In the genomic region with DNA sequence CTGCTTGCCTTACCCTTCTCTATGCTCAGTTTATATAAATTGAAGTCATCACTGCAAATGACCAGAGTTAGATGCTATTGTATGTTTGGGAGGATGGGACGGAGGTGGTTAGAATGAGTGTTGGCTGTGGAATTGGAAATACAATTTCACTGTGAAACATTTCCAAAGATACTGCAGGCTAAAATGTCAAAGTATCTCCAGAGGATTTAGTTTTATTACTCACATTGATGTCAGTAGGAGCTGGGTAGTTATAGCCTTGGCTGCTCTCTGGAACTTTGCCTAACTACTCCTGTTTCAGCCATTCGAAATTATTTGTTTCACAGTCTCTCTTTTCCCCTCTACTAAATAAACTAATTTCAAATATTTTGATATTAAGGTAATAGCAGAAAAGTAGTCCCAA, we compare ENCODE assay signal across 31 cellular contexts.
DNase-seq lines count a peak whose midpoint lies in the region; ATAC-seq and TF ChIP-seq lines count a peak whose summit lies in the region.
"Had no signal": no experiment of that assay in that cellular context is flagged by ENCODE, and none has a peak within 500 bp of the region (broad histone marks: within the 10 kb centered on the region; RNA-seq: fewer than 3 reads in every experiment).

No MANE protein-coding gene starts in this region.

- no peak overlapping the region for H2BK15ac ChIP-seq in mesenchymal stem cell (ENCODE audit: low read depth, poor library complexity, severe bottlenecking)

- no peak overlapping the region for H3K18ac ChIP-seq in mesenchymal stem cell (ENCODE audit: low read depth in 1 of 2, low read length in 2 of 2)

- H3K14ac ChIP-seq in mesenchymal stem cell (ENCODE audit: low read length in 2 of 2) = no peak overlapping the region

- no peak for TF ChIP-seq POLR2A in heart left ventricle (IDR thresholded peaks at IDR 0.05)

- H3K4me1 ChIP-seq in right cardiac atrium (ENCODE audit: control insufficient read depth, insufficient read depth, low read length) (no peaks in the 10 kb centered on the region), heart left ventricle (no peaks in the 10 kb centered on the region), mesenchymal stem cell (ENCODE audit: control insufficient read depth, insufficient read depth, low read depth, low read length) (no peaks in the 10 kb centered on the region)
- H3K4me1 ChIP-seq: heart right ventricle, lower lobe of right lung, prostate gland, SJCRH30 had no signal

- no peak overlapping the region for H3K4me2 ChIP-seq in mesenchymal stem cell (ENCODE audit: low read length, poor library complexity, severe bottlenecking)

- H3K23ac ChIP-seq in mesenchymal stem cell (ENCODE audit: low read length in 2 of 2) = no peak overlapping the region

- in situ Hi-C loops in astrocyte of the spinal cord (cut with HindIII; ENCODE audit: low sequenced_read_pairs) = no loop called here

- WGBS in right cardiac atrium = 43% methylated on average over 2 of the region's 2 CpGs
- WGBS in heart left ventricle, 4 donors = 60 to 74% (median 65%) methylated on average over 2 of the region's 2 CpGs
- 100% methylated on average over 2 of the region's 2 CpGs for WGBS in mesenchymal stem cell

- H2BK120ac ChIP-seq in mesenchymal stem cell (ENCODE audit: low read depth, low read length) = no peak overlapping the region

- no peak overlapping the region for H2AFZ ChIP-seq in mesenchymal stem cell (ENCODE audit: low read depth, low read length)

- H3K4ac ChIP-seq in mesenchymal stem cell (ENCODE audit: low read depth in 1 of 2, low read length in 2 of 2) = no peak overlapping the region

- H3K9ac ChIP-seq in mesenchymal stem cell (ENCODE audit: low read length) = peak overlapping the region; percentile 61

- H3K9me3 ChIP-seq in right cardiac atrium (ENCODE audit: control insufficient read depth, low read length) = no peaks in the 10 kb centered on the region
- H3K9me3 ChIP-seq in heart left ventricle = no peaks in the 10 kb centered on the region
- no peaks in the 10 kb centered on the region for H3K9me3 ChIP-seq in mesenchymal stem cell (ENCODE audit: control insufficient read depth, low read length)
- H3K9me3 ChIP-seq: heart right ventricle, lower lobe of right lung, prostate gland, SJCRH30, thoracic aorta had no signal

- H3K36me3 ChIP-seq in heart left ventricle (no peaks in the 10 kb centered on the region), mesenchymal stem cell (ENCODE audit: control insufficient read depth in 1 of 2, insufficient read depth in 2 of 2, low read depth in 1 of 2, low read length in 2 of 2) (no peaks in the 10 kb centered on the region)
- H3K36me3 ChIP-seq: cardiac muscle cell, heart right ventricle, lower lobe of right lung, prostate gland, SJCRH30, thoracic aorta had no signal

- no peak overlapping the region for H2BK5ac ChIP-seq in mesenchymal stem cell (ENCODE audit: low read depth, low read length, poor library complexity, severe bottlenecking)

- DNase-seq in right cardiac atrium = no peak
- DNase-seq in heart left ventricle = no peak
- DNase-seq in astrocyte of the spinal cord (ENCODE audit: low read depth, low spot score) = peak; percentile 11
- no peak for DNase-seq in mesenchymal stem cell
- DNase-seq in A172 (ENCODE audit: low spot score) = no peak
- DNase-seq in NCI-H2107 (lab: John Stamatoyannopoulos, UW) = no peak
- DNase-seq: ACHN; activated CD4-positive, alpha-beta T cell treated with anti-CD3 and anti-CD28 coated beads, Interleukin-2, amount 10 ng/mL, durations not matched to agents 24 days and 14 days; anterior cingulate cortex; C1 segment of cervical spinal cord; DMS79; effector CD8-positive, alpha-beta T cell; foreskin melanocyte; heart right ventricle; kidney glomerular epithelial cell; lower lobe of right lung; naive thymus-derived CD8-positive, alpha-beta T cell; NCI-H1930; NCI-H69; nucleus accumbens; SJCRH30; stimulated activated naive CD4-positive, alpha-beta T cell; T-helper 9 cell had no signal

- peak; percentile 73 to 75 for ATAC-seq in right cardiac atrium
- no peak for ATAC-seq in heart left ventricle
- no peak for ATAC-seq in GM19455 (IDR thresholded peaks at IDR 0.05; ENCODE audit: unreplicated experiment)
- ATAC-seq: activated naive CD4-positive, alpha-beta T cell treated with anti-CD3 and anti-CD28 coated beads, Interleukin-2, amount 50 U/mL, for 72 hours; lower lobe of right lung; naive thymus-derived CD8-positive, alpha-beta T cell; WTC11 had no signal

- no peaks in the 10 kb centered on the region for H3K27me3 ChIP-seq in right cardiac atrium (ENCODE audit: control insufficient read depth, insufficient read depth)
- no peaks in the 10 kb centered on the region for H3K27me3 ChIP-seq in heart left ventricle
- H3K27me3 ChIP-seq in mesenchymal stem cell (ENCODE audit: control insufficient read depth in 1 of 2, insufficient read depth in 1 of 2, low read length in 2 of 2) = no peaks in the 10 kb centered on the region
- H3K27me3 ChIP-seq: cardiac muscle cell, heart right ventricle, SJCRH30 had no signal

- H4K8ac ChIP-seq in mesenchymal stem cell (ENCODE audit: low read length) = no peak overlapping the region

- no peak overlapping the region for H2BK12ac ChIP-seq in mesenchymal stem cell (ENCODE audit: low read length in 2 of 2)

- no peaks in the 10 kb centered on the region for H3K79me1 ChIP-seq in mesenchymal stem cell (replicated peaks; ENCODE audit: low read length, poor library complexity, severe bottlenecking)

- H3K4me3 ChIP-seq in right cardiac atrium (ENCODE audit: low read length) (no peak overlapping the region), heart left ventricle (no peak overlapping the region), astrocyte of the spinal cord (ENCODE audit: low read depth, low read length) (no peak overlapping the region), mesenchymal stem cell (ENCODE audit: insufficient read depth in 1 of 2, low read depth in 1 of 2, low read length in 2 of 2) (peak overlapping the region in 1 of 2 experiments; percentile 6)
- H3K4me3 ChIP-seq: cardiac muscle cell, coronary artery, heart right ventricle, lower lobe of right lung, prostate gland, SJCRH30, skin epidermis, thoracic aorta had no signal

- no peak overlapping the region for H2AK5ac ChIP-seq in mesenchymal stem cell (ENCODE audit: low read length, severe bottlenecking)

- no peak overlapping the region for H4K91ac ChIP-seq in mesenchymal stem cell (ENCODE audit: low read length)

- no peak for TF ChIP-seq CTCF in heart left ventricle (IDR thresholded peaks at IDR 0.05)
- TF ChIP-seq CTCF in astrocyte of the spinal cord (IDR thresholded peaks at IDR 0.05; ENCODE audit: low read depth, low read length) = no peak

- H3K27ac ChIP-seq in right cardiac atrium (ENCODE audit: low read length) (no peak overlapping the region), heart left ventricle (no peak overlapping the region), mesenchymal stem cell (ENCODE audit: low read length, poor library complexity, severe bottlenecking) (no peak overlapping the region)
- H3K27ac ChIP-seq: cardiac muscle cell, coronary artery, heart right ventricle, lower lobe of right lung, prostate gland, SJCRH30, skin epidermis, thoracic aorta had no signal

- intact Hi-C loops in right cardiac atrium (cut with DNase I) = no loop called here
- intact Hi-C loops in heart left ventricle (cut with DNase I) = no loop called here

Comparison
In these comparisons a context has a peak if more than half of its experiments do, and no peak if none do; other contexts are left out.
1. ATAC-seq: peak in right cardiac atrium (2 of 2); none in heart left ventricle (0 of 4) and GM19455 (single experiment).